11 cellular contexts compared by ENCODE assay signal in the genomic region with DNA sequence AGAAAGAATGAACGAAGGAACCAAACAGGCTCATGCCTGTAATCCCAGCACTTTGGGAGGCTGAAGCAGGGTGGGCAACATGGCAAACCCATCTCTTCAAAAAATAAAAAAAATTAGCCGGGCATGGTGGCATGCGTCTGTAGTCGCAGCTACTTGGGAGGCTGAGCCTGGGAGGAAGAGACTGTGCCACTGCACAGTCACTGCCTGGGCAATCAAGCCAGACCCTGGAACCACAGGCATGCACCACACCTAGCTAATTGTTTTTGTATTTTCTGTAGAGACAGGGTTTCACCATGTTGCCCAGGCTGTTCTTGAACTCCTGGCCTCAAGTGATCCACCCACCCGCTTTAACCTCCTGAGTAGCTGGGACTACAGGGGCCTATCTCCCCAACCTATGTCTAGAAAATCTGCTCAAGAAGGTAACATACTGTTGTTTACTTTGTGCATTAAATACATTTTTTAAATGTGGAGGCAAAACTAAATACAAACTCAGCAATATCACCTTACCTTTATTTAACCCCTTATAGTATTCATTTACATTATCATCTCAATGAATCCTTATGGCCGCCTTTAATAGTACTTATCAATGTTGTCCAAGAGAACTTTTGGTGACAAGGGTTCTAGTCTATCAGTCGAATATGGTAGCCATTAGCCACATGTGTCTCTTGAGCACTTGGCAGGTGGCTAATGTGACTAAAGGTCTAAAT. TPM values are rescaled to one million over a fixed set of nuclear protein-coding genes. Genes with fewer than 3 reads are reported as not detected.
DNase-seq lines count a peak whose midpoint lies in the region; ATAC-seq and TF ChIP-seq lines count a peak whose summit lies in the region.
"Had no signal": no experiment of that assay in that cellular context is flagged by ENCODE, and none has a peak within 500 bp of the region (broad histone marks: within the 10 kb centered on the region; RNA-seq: fewer than 3 reads in every experiment).

No MANE protein-coding gene starts in this region.

- no peaks in the 10 kb centered on the region for H3K9me3 Mint-ChIP-seq in activated T-helper 2 cell treated with anti-CD3 and anti-CD28 coated beads, Interferon-gamma antibody, Interleukin-2, Interleukin-4, amounts not matched to agents 10 μg/mL and 5 μg/mL and 100 μg/mL, durations not matched to agents 14 hours and 24 hours and 36 hours
- H3K9me3 Mint-ChIP-seq in type B pancreatic cell = no peaks in the 10 kb centered on the region
- H3K9me3 Mint-ChIP-seq: activated naive CD4-positive, alpha-beta T cell treated with anti-CD3 and anti-CD28 coated beads, Interleukin-2, amount 50 U/mL, for 72 hours had no signal

- DNase-seq in Right ventricle myocardium superior = peak; percentile 10
- DNase-seq in Right ventricle myocardium inferior (ENCODE audit: missing footprints) = no peak
- DNase-seq in activated T-helper 2 cell treated with anti-CD3 and anti-CD28 coated beads, Interferon-gamma antibody, Interleukin-2, Interleukin-4, amounts not matched to agents 10 μg/mL and 5 μg/mL and 100 μg/mL, durations not matched to agents 14 hours and 24 hours and 36 hours (ENCODE audit: low spot score) = no peak
- DNase-seq in islet precursor cell = peak; percentile 63
- no peak for DNase-seq in type B pancreatic cell (ENCODE audit: extremely low spot score, unreplicated experiment)
- DNase-seq in SHP77 treated with DMSO at 0.1 percent for 48 hours (lab: John Stamatoyannopoulos, UW) = no peak
- DNase-seq in NCI-H2227 (lab: John Stamatoyannopoulos, UW; ENCODE audit: unreplicated experiment) = no peak
- DNase-seq: C1 segment of cervical spinal cord, NCI-H446 treated with DMSO at 0.1 percent for 48 hours had no signal

- H3K4me1 Mint-ChIP-seq in activated T-helper 2 cell treated with anti-CD3 and anti-CD28 coated beads, Interferon-gamma antibody, Interleukin-2, Interleukin-4, amounts not matched to agents 10 μg/mL and 5 μg/mL and 100 μg/mL, durations not matched to agents 14 hours and 24 hours and 36 hours (ENCODE audit: low read depth) = peaks cover 28% of the 10 kb centered on the region
- H3K4me1 Mint-ChIP-seq in type B pancreatic cell (ENCODE audit: unreplicated experiment) = peaks cover 20% of the 10 kb centered on the region

- H3K27me3 Mint-ChIP-seq in activated T-helper 2 cell treated with anti-CD3 and anti-CD28 coated beads, Interferon-gamma antibody, Interleukin-2, Interleukin-4, amounts not matched to agents 10 μg/mL and 5 μg/mL and 100 μg/mL, durations not matched to agents 14 hours and 24 hours and 36 hours (ENCODE audit: low read depth) = no peaks in the 10 kb centered on the region
- no peaks in the 10 kb centered on the region for H3K27me3 Mint-ChIP-seq in type B pancreatic cell

- intact Hi-C loops in Right ventricle myocardium superior (cut with DNase I) (no loop called here), Right ventricle myocardium inferior (cut with DNase I) (loop anchor here (5.0 kb wide), 1 partner anchor 121 kb away; the partner anchor contains the start of genes LAMTOR2 and UBQLN4)
- intact Hi-C loops in activated T-helper 2 cell treated with anti-CD3 and anti-CD28 coated beads, Interferon-gamma antibody, Interleukin-2, Interleukin-4, amounts not matched to agents 10 μg/mL and 5 μg/mL and 100 μg/mL, durations not matched to agents 14 hours and 24 hours and 36 hours (cut with micrococcal nuclease) = no loop called here

- peaks cover 58% of the 10 kb centered on the region for H3K36me3 Mint-ChIP-seq in activated T-helper 2 cell treated with anti-CD3 and anti-CD28 coated beads, Interferon-gamma antibody, Interleukin-2, Interleukin-4, amounts not matched to agents 10 μg/mL and 5 μg/mL and 100 μg/mL, durations not matched to agents 14 hours and 24 hours and 36 hours (ENCODE audit: low read depth)
- H3K36me3 Mint-ChIP-seq in type B pancreatic cell = peaks cover 24% of the 10 kb centered on the region

- H3K27ac Mint-ChIP-seq in activated T-helper 2 cell treated with anti-CD3 and anti-CD28 coated beads, Interferon-gamma antibody, Interleukin-2, Interleukin-4, amounts not matched to agents 10 μg/mL and 5 μg/mL and 100 μg/mL, durations not matched to agents 14 hours and 24 hours and 36 hours = no peak overlapping the region
- H3K27ac Mint-ChIP-seq in type B pancreatic cell = peak overlapping the region; percentile 41

- peak overlapping the region; percentile 70 for H3K4me3 Mint-ChIP-seq in activated T-helper 2 cell treated with anti-CD3 and anti-CD28 coated beads, Interferon-gamma antibody, Interleukin-2, Interleukin-4, amounts not matched to agents 10 μg/mL and 5 μg/mL and 100 μg/mL, durations not matched to agents 14 hours and 24 hours and 36 hours (ENCODE audit: low read depth)
- H3K4me3 Mint-ChIP-seq in type B pancreatic cell = peak overlapping the region; percentile 70

- TF ChIP-seq CTCF in type B pancreatic cell (conservative IDR thresholded peaks at IDR 0.05) = no peak

- no peak for ATAC-seq in Right ventricle myocardium superior (ENCODE audit: poor library complexity)
- no peak for ATAC-seq in Right ventricle myocardium inferior
- ATAC-seq in GM21723 (IDR thresholded peaks at IDR 0.05; ENCODE audit: unreplicated experiment) = no peak
- ATAC-seq: activated naive CD4-positive, alpha-beta T cell treated with anti-CD3 and anti-CD28 coated beads, Interleukin-2, amount 50 U/mL, for 72 hours had no signal

RNA-seq across cellular contexts. Expression of gene KHDC4, which starts 2.7 kb away (rescaled TPM):
- total RNA-seq in Right ventricle myocardium superior (22.5 TPM), Right ventricle myocardium inferior (22.0 TPM), type B pancreatic cell (ENCODE audit: low replicate concordance) (42.5 and 57.8 TPM in 2 replicates)
- 78.4 and 83.5 TPM in 2 replicates for total RNA-seq in activated T-helper 2 cell treated with anti-CD3 and anti-CD28 coated beads, Interferon-gamma antibody, Interleukin-2, Interleukin-4, amounts not matched to agents 10 μg/mL and 5 μg/mL and 100 μg/mL, durations not matched to agents 14 hours and 24 hours and 36 hours

RNA-seq across cellular contexts. Expression of gene RXFP4, which starts 10.0 kb away (rescaled TPM):
- total RNA-seq in Right ventricle myocardium superior (not detected), Right ventricle myocardium inferior (not detected), type B pancreatic cell (ENCODE audit: low replicate concordance) (not detected in 2 replicates)
- not detected in 2 replicates for total RNA-seq in activated T-helper 2 cell treated with anti-CD3 and anti-CD28 coated beads, Interferon-gamma antibody, Interleukin-2, Interleukin-4, amounts not matched to agents 10 μg/mL and 5 μg/mL and 100 μg/mL, durations not matched to agents 14 hours and 24 hours and 36 hours
- total RNA-seq: activated naive CD4-positive, alpha-beta T cell treated with anti-CD3 and anti-CD28 coated beads, Interleukin-2, amount 50 U/mL, for 72 hours had no signal

RNA-seq across cellular contexts. Expression of gene RIT1, which starts 20.3 kb away (rescaled TPM):
- 19.0 TPM for total RNA-seq in Right ventricle myocardium superior
- total RNA-seq in Right ventricle myocardium inferior = 21.7 TPM
- 20.0 and 27.0 TPM in 2 replicates for total RNA-seq in activated T-helper 2 cell treated with anti-CD3 and anti-CD28 coated beads, Interferon-gamma antibody, Interleukin-2, Interleukin-4, amounts not matched to agents 10 μg/mL and 5 μg/mL and 100 μg/mL, durations not matched to agents 14 hours and 24 hours and 36 hours
- total RNA-seq in type B pancreatic cell (ENCODE audit: low replicate concordance) = 35.3 and 45.4 TPM in 2 replicates

RNA-seq across cellular contexts. Expression of gene ARHGEF2, which starts 46.9 kb away (rescaled TPM):
- total RNA-seq in Right ventricle myocardium superior (55.7 TPM), Right ventricle myocardium inferior (61.8 TPM), type B pancreatic cell (ENCODE audit: low replicate concordance) (46.4 and 80.6 TPM in 2 replicates)
- total RNA-seq in activated T-helper 2 cell treated with anti-CD3 and anti-CD28 coated beads, Interferon-gamma antibody, Interleukin-2, Interleukin-4, amounts not matched to agents 10 μg/mL and 5 μg/mL and 100 μg/mL, durations not matched to agents 14 hours and 24 hours and 36 hours = 211 and 216 TPM in 2 replicates

Comparison
In these comparisons a context has a peak if more than half of its experiments do, and no peak if none do; other contexts are left out.
1. DNase-seq: peak in Right ventricle myocardium superior (single experiment) and islet precursor cell (single experiment); none in Right ventricle myocardium inferior (single experiment), activated T-helper 2 cell treated with anti-CD3 and anti-CD28 coated beads, Interferon-gamma antibody, Interleukin-2, Interleukin-4, amounts not matched to agents 10 μg/mL and 5 μg/mL and 100 μg/mL, durations not matched to agents 14 hours and 24 hours and 36 hours (single experiment), type B pancreatic cell (single experiment), SHP77 treated with DMSO at 0.1 percent for 48 hours (single experiment) and NCI-H2227 (single experiment).